Comparison of ENCODE assay signal across 2 cellular contexts in the genomic region with DNA sequence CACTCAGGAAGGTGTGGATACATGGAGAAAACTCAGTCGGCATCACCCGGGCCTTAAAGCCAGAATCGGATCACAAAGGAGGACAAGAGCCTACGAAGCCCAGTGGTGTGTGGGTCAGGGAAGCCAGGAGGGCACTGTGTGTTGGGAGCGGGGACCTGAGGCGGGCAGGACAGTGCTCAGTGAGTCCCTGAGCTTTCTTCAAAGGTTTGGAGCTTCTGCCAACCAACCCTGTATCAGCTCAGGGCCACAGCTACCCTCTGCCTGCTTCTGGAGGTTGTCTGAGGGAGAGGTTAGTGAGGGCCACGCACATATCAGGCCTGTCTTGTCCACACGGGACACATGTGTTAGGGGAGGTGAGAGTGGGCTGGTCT.
TF ChIP-seq lines count a peak whose summit lies in the region.

No MANE protein-coding gene starts in this region.

TF ChIP-seq in IMR-90, 13 proteins besides CTCF, POLR2A, EP300 and RAD21 (continued from another document):
- TF ChIP-seq CHD1 (IDR thresholded peaks at IDR 0.05; ENCODE audit: low read depth, low read length) (no peak), MAZ (IDR thresholded peaks at IDR 0.05; ENCODE audit: borderline replicate concordance, low read depth, low read length) (no peak), BHLHE40 (IDR thresholded peaks at IDR 0.05; ENCODE audit: low read depth, low read length) (no peak)

TF ChIP-seq in WTC11, 78 proteins besides CTCF, POLR2A, EP300 and RAD21 (continued from another document):
- TF ChIP-seq, protein P1, sequence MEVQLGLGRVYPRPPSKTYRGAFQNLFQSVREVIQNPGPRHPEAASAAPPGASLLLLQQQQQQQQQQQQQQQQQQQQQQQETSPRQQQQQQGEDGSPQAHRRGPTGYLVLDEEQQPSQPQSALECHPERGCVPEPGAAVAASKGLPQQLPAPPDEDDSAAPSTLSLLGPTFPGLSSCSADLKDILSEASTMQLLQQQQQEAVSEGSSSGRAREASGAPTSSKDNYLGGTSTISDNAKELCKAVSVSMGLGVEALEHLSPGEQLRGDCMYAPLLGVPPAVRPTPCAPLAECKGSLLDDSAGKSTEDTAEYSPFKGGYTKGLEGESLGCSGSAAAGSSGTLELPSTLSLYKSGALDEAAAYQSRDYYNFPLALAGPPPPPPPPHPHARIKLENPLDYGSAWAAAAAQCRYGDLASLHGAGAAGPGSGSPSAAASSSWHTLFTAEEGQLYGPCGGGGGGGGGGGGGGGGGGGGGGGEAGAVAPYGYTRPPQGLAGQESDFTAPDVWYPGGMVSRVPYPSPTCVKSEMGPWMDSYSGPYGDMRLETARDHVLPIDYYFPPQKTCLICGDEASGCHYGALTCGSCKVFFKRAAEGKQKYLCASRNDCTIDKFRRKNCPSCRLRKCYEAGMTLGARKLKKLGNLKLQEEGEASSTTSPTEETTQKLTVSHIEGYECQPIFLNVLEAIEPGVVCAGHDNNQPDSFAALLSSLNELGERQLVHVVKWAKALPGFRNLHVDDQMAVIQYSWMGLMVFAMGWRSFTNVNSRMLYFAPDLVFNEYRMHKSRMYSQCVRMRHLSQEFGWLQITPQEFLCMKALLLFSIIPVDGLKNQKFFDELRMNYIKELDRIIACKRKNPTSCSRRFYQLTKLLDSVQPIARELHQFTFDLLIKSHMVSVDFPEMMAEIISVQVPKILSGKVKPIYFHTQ (CRISPR knock-in tag; IDR thresholded peaks at IDR 0.05): no peak
- TF ChIP-seq, protein P2, sequence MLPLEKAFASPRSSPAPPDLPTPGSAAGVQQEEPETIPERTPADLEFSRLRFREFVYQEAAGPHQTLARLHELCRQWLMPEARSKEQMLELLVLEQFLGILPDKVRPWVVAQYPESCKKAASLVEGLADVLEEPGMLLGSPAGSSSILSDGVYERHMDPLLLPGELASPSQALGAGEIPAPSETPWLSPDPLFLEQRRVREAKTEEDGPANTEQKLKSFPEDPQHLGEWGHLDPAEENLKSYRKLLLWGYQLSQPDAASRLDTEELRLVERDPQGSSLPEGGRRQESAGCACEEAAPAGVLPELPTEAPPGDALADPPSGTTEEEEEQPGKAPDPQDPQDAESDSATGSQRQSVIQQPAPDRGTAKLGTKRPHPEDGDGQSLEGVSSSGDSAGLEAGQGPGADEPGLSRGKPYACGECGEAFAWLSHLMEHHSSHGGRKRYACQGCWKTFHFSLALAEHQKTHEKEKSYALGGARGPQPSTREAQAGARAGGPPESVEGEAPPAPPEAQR (CRISPR knock-in tag; IDR thresholded peaks at IDR 0.05): no peak
- no peak for TF ChIP-seq ELF4 (CRISPR knock-in tag; IDR thresholded peaks at IDR 0.05; ENCODE audit: low read depth)
- TF ChIP-seq FOXP1 (CRISPR knock-in tag; IDR thresholded peaks at IDR 0.05; ENCODE audit: borderline replicate concordance): no peak
- no peak for TF ChIP-seq MXD4 (CRISPR knock-in tag; IDR thresholded peaks at IDR 0.05; ENCODE audit: borderline replicate concordance)
- TF ChIP-seq, protein P3, sequence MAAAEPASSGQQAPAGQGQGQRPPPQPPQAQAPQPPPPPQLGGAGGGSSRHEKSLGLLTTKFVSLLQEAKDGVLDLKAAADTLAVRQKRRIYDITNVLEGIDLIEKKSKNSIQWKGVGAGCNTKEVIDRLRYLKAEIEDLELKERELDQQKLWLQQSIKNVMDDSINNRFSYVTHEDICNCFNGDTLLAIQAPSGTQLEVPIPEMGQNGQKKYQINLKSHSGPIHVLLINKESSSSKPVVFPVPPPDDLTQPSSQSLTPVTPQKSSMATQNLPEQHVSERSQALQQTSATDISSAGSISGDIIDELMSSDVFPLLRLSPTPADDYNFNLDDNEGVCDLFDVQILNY (CRISPR knock-in tag; IDR thresholded peaks at IDR 0.05): no peak
TF ChIP-seq in WTC11: peak in this region for 0.
